8 cellular contexts compared by ENCODE assay signal in genomic region chr12:51270067-51270846, GRCh38. TPM values are rescaled to one million over a fixed set of nuclear protein-coding genes. Genes with fewer than 3 reads are reported as not detected.
DNase-seq lines count a peak whose midpoint lies in the region; ATAC-seq and TF ChIP-seq lines count a peak whose summit lies in the region.

Gene SMAGP, minus strand, starts transcription at chr12:51270415. Its CDS starts 1,137 bp downstream, at chr12:51269278.

- peak within 1 kb of the TSS; percentile 83 for H3K4me3 Mint-ChIP-seq in activated CD4-positive, alpha-beta T cell treated with anti-CD3 and anti-CD28 coated beads, Interleukin-2, amount 10 ng/mL, durations not matched to agents 24 days and 14 days

- peaks cover 20% of the 10 kb centered on the region for H3K4me1 Mint-ChIP-seq in activated CD4-positive, alpha-beta T cell treated with anti-CD3 and anti-CD28 coated beads, Interleukin-2, amount 10 ng/mL, durations not matched to agents 24 days and 14 days

- DNase-seq in GM12865 (ENCODE audit: low read depth) = peak; percentile 78
- DNase-seq in HCT116 (ENCODE audit: low read depth, low spot score) = no peak
- peak; percentile 48 to 87 (median 80) for DNase-seq in NCI-H1417 (lab: John Stamatoyannopoulos, UW)
- peak; percentile 86 for DNase-seq in activated CD4-positive, alpha-beta T cell treated with anti-CD3 and anti-CD28 coated beads, Interleukin-2, amount 10 ng/mL, durations not matched to agents 24 days and 14 days
- DNase-seq in effector CD4-positive, alpha-beta T cell = peak; percentile 34
- peak; percentile 41 to 66 for DNase-seq in lung microvascular endothelial cell (ENCODE audit: low read depth in 2 of 2)
- DNase-seq in stimulated activated CD8-positive, alpha-beta memory T cell treated with anti-CD3 and anti-CD28 coated beads, Interleukin-7, amount 100 ng/mL, for 48 hours (ENCODE audit: extremely low read depth in 1 of 2, low read depth in 1 of 2) = peak; percentile 19 to 26
- DNase-seq in KG1 (lab: John Stamatoyannopoulos, UW) = no peak

- no peak for TF ChIP-seq RAD21 in HCT116 (IDR thresholded peaks at IDR 0.05; ENCODE audit: low read depth)

- RAD21 ChIA-PET in HCT116 (lab: Charles Lee; ENCODE audit: low non-redundant PET in 1 of 2, low total read pairs in 2 of 2, uncharacterized antibody in 2 of 2, unreplicated experiment in 2 of 2) = interaction anchor here (1.1 to 1.3 kb wide), 2 partner anchors 71 kb away, joined by 12 to 14 read pairs; no protein-coding TSS in a partner anchor

- peak within 1 kb of the TSS; percentile 65 for H3K27ac Mint-ChIP-seq in activated CD4-positive, alpha-beta T cell treated with anti-CD3 and anti-CD28 coated beads, Interleukin-2, amount 10 ng/mL, durations not matched to agents 24 days and 14 days

- H3K79me2 ChIP-seq in HCT116 (ENCODE audit: insufficient read depth, low read length) = peaks cover 31% of the 10 kb centered on the region

- H3K4me2 ChIP-seq in HCT116 (ENCODE audit: low read length) = peak within 1 kb of the TSS; percentile 99

- H3K9me3 ChIP-seq in HCT116 (ENCODE audit: control insufficient read depth in 1 of 2, insufficient read depth in 1 of 2, low read depth in 1 of 2, low read length in 2 of 2) = no peaks in the 10 kb centered on the region

- peak within 1 kb of the TSS; percentile 76 for H3K27ac ChIP-seq in HCT116 (ENCODE audit: low read depth, low read length)

- POLR2A ChIA-PET in HCT116 (lab: Charles Lee) = interaction anchor here (1.1 to 1.2 kb wide), 3 partner anchors 51 to 71 kb away, joined by 3 to 5 read pairs (median 3); no protein-coding TSS in a partner anchor

- H3K36me3 Mint-ChIP-seq in activated CD4-positive, alpha-beta T cell treated with anti-CD3 and anti-CD28 coated beads, Interleukin-2, amount 10 ng/mL, durations not matched to agents 24 days and 14 days (ENCODE audit: low read depth) = no peaks in the 10 kb centered on the region

- H4K20me1 ChIP-seq in HCT116 (ENCODE audit: insufficient read depth) = no peaks in the 10 kb centered on the region

- no peaks in the 10 kb centered on the region for H3K27me3 ChIP-seq in HCT116 (ENCODE audit: insufficient read depth, low read length)

- H3K9me2 ChIP-seq in HCT116 (ENCODE audit: insufficient read depth) = no peaks in the 10 kb centered on the region

- H3K27me3 Mint-ChIP-seq in activated CD4-positive, alpha-beta T cell treated with anti-CD3 and anti-CD28 coated beads, Interleukin-2, amount 10 ng/mL, durations not matched to agents 24 days and 14 days = peaks cover 27% of the 10 kb centered on the region

- no peaks in the 10 kb centered on the region for H3K9me3 Mint-ChIP-seq in activated CD4-positive, alpha-beta T cell treated with anti-CD3 and anti-CD28 coated beads, Interleukin-2, amount 10 ng/mL, durations not matched to agents 24 days and 14 days

- peak within 1 kb of the TSS; percentile 90 for H3K9ac ChIP-seq in HCT116 (ENCODE audit: low read length)

- ATAC-seq in HCT116 = peak; percentile 64

- no peak for TF ChIP-seq CTCF in GM12865 (IDR thresholded peaks at IDR 0.05; ENCODE audit: insufficient read depth, low read depth, low read length, missing control alignments)
- TF ChIP-seq CTCF in HCT116 (IDR thresholded peaks at IDR 0.05 in 2 of 3, conservative IDR thresholded peaks at IDR 0.05 in 1 of 3; ENCODE audit: borderline replicate concordance in 1 of 3, insufficient read depth in 1 of 3, low read depth in 2 of 3, low read length in 2 of 3) = no peak

- intact Hi-C loops in HCT116 (cut with micrococcal nuclease) = no loop called here
- intact Hi-C loops in activated CD4-positive, alpha-beta T cell treated with anti-CD3 and anti-CD28 coated beads, Interleukin-2, amount 10 ng/mL, durations not matched to agents 24 days and 14 days (cut with micrococcal nuclease) = loop anchor here (2.0 kb wide), 1 partner anchor 31 kb away; the partner anchor contains the start of gene DAZAP2

- H3K36me3 ChIP-seq in HCT116 (ENCODE audit: control insufficient read depth in 1 of 2, insufficient read depth in 2 of 2, low read length in 2 of 2) = peaks cover 0 to 4% of the 10 kb centered on the region in 2 experiments; a peak in 1 of 4 replicates

- CTCF ChIA-PET in HCT116 (lab: Charles Lee) = interaction anchor here (0.7 to 1.2 kb wide), 3 partner anchors 18 to 554 kb away, joined by 3 to 10 read pairs (median 4); no protein-coding TSS in a partner anchor

- no peak within 1 kb of the TSS for H2AFZ ChIP-seq in HCT116 (ENCODE audit: low read depth, low read length, poor library complexity, severe bottlenecking)

- peak; percentile 25 for TF ChIP-seq POLR2A in HCT116 (IDR thresholded peaks at IDR 0.05; ENCODE audit: borderline replicate concordance, extremely low read depth, insufficient read depth, insufficient read length)

- BruUV-seq in HCT116 (replicated peaks; lab: Mats Ljungman, UMichigan) = no TSS peak

- H3K4me1 ChIP-seq in HCT116 (ENCODE audit: control insufficient read depth in 1 of 2, insufficient read depth in 2 of 2, low read length in 2 of 2) = peaks cover 10 to 43% of the 10 kb centered on the region in 2 experiments

- peak within 1 kb of the TSS; percentile 85 for H3K4me3 ChIP-seq in GM12865 (ENCODE audit: low read depth, low read length)
- peak within 1 kb of the TSS; percentile 69 to 75 for H3K4me3 ChIP-seq in HCT116 (replicated peaks in 1 of 2; ENCODE audit: low read depth in 1 of 2, low read length in 2 of 2)

TF ChIP-seq in HCT116, 20 proteins besides CTCF, POLR2A, EP300 and RAD21:
- peak; percentile 34; the same call in 1 of the 2 replicates for TF ChIP-seq JUND (IDR thresholded peaks at IDR 0.05)
- peak; percentile 79 for TF ChIP-seq TCF7L2 (IDR thresholded peaks at IDR 0.05; ENCODE audit: borderline replicate concordance, extremely low read depth, insufficient read depth, insufficient read length)
- peak; percentile 59; the same call in 1 of the 2 replicates for TF ChIP-seq ZFX (IDR thresholded peaks at IDR 0.05)
- TF ChIP-seq POLR2AphosphoS5 (IDR thresholded peaks at IDR 0.05; ENCODE audit: low read depth, low read length) = peak; percentile 26
- TF ChIP-seq EGR1 (IDR thresholded peaks at IDR 0.05; ENCODE audit: low read depth) = peak; percentile 89
- peak; percentile 81 for TF ChIP-seq SIN3A (IDR thresholded peaks at IDR 0.05; ENCODE audit: low read depth)
- TF ChIP-seq SP1 (IDR thresholded peaks at IDR 0.05; ENCODE audit: low read depth) = peak; percentile 69
- no peak for TF ChIP-seq ZNF274 (IDR thresholded peaks at IDR 0.05; ENCODE audit: low read depth, low read length)
- TF ChIP-seq MAX (IDR thresholded peaks at IDR 0.05) = peak; percentile 97
- no peak for TF ChIP-seq YY1 (IDR thresholded peaks at IDR 0.05; ENCODE audit: extremely low read depth, insufficient replicate concordance, low read depth, low read length)
- TF ChIP-seq CBX3 (IDR thresholded peaks at IDR 0.05; ENCODE audit: low read depth) = no peak; the same call in 1 of the 2 replicates

RNA-seq across cellular contexts. Expression of gene SMAGP, which starts in this region (rescaled TPM):
- total RNA-seq in HCT116 (2021; ENCODE audit: unreplicated experiment) (39.9 TPM), lung microvascular endothelial cell (9.8 and 17.7 TPM in 2 replicates)
- 59.9 and 72.7 TPM in 2 replicates for polyA plus RNA-seq in HCT116 (2012)
- total RNA-seq in activated CD4-positive, alpha-beta T cell treated with anti-CD3 and anti-CD28 coated beads, Interleukin-2, amount 10 ng/mL, durations not matched to agents 24 days and 14 days = 0.24 and 0.26 TPM in 2 replicates

Comparison
In these comparisons a context has a peak if more than half of its experiments do, and no peak if none do; other contexts are left out.
1. Peak in DNase-seq in activated CD4-positive, alpha-beta T cell treated with anti-CD3 and anti-CD28 coated beads, Interleukin-2, amount 10 ng/mL, durations not matched to agents 24 days and 14 days; RNA of the gene not detected or under 1 TPM.
2. DNase-seq: peak in GM12865 (single experiment), NCI-H1417 (3 of 3), effector CD4-positive, alpha-beta T cell (single experiment), lung microvascular endothelial cell (2 of 2) and stimulated activated CD8-positive, alpha-beta memory T cell treated with anti-CD3 and anti-CD28 coated beads, Interleukin-7, amount 100 ng/mL, for 48 hours (2 of 2); none in HCT116 (single experiment) and KG1 (single experiment).